ENCODE assay signal across 18 cellular contexts in genomic region chr20:5990946-5991345, GRCh38.
"Had no signal": no experiment of that assay in that cellular context is flagged by ENCODE, and none has a peak within 500 bp of the region (broad histone marks: within the 10 kb centered on the region; RNA-seq: fewer than 3 reads in every experiment).

No MANE protein-coding gene starts in this region.

- DNase-seq: activated CD4-positive, alpha-beta memory T cell treated with anti-CD3 and anti-CD28 coated beads, Interleukin-2, amount 10 ng/mL, durations not matched to agents 7 days and 5 days; activated CD4-positive, alpha-beta T cell treated with anti-CD3 and anti-CD28 coated beads for 4 hours; activated CD8-positive, alpha-beta memory T cell treated with anti-CD3 and anti-CD28 coated beads, Interleukin-2, amount 50 U/mL, for 4 hours; activated naive CD8-positive, alpha-beta T cell treated with anti-CD3 and anti-CD28 coated beads for 36 hours; cerebellar nuclear complex; effector memory CD4-positive, alpha-beta T cell; heart left ventricle; left colon; lower lobe of right lung; retina; stimulated activated CD4-positive, alpha-beta T cell treated with anti-CD3 and anti-CD28 coated beads, Interleukin-2, amount 100 ng/mL, for 48 hours; stimulated activated naive CD4-positive, alpha-beta T cell; T-helper 17 cell; transverse colon had no signal

- H3K9me3 Mint-ChIP-seq: activated CD4-positive, alpha-beta memory T cell treated with anti-CD3 and anti-CD28 coated beads, Interleukin-2, amount 10 ng/mL, durations not matched to agents 7 days and 5 days; activated naive CD8-positive, alpha-beta T cell treated with anti-CD3 and anti-CD28 coated beads for 36 hours; dendritic cell treated with granulocyte-macrophage colony-stimulating factor and Interleukin-4, amounts not matched to agents 40 ng/mL and 50 ng/mL, for 4 days; WTC11 had no signal

- H3K27ac Mint-ChIP-seq: activated CD4-positive, alpha-beta memory T cell treated with anti-CD3 and anti-CD28 coated beads, Interleukin-2, amount 10 ng/mL, durations not matched to agents 7 days and 5 days; activated naive CD8-positive, alpha-beta T cell treated with anti-CD3 and anti-CD28 coated beads for 36 hours; dendritic cell treated with granulocyte-macrophage colony-stimulating factor and Interleukin-4, amounts not matched to agents 40 ng/mL and 50 ng/mL, for 4 days; T-helper 17 cell; WTC11 had no signal

- H3K27me3 ChIP-seq: breast epithelium, heart left ventricle, transverse colon, vagina had no signal

- H3K27ac ChIP-seq: breast epithelium, heart left ventricle, lower lobe of right lung, vagina had no signal

- H3K9me3 ChIP-seq: breast epithelium, heart left ventricle, lower lobe of right lung, transverse colon, vagina had no signal

- H3K4me1 Mint-ChIP-seq: WTC11 had no signal

- ATAC-seq: heart left ventricle, lower lobe of right lung, T-helper 17 cell, WTC11 had no signal

- H3K4me3 ChIP-seq: breast epithelium, heart left ventricle, lower lobe of right lung, transverse colon, vagina had no signal

- H3K36me3 ChIP-seq: breast epithelium had no signal

- H3K4me1 ChIP-seq: breast epithelium, heart left ventricle, lower lobe of right lung, vagina had no signal

- H3K27me3 Mint-ChIP-seq: activated CD4-positive, alpha-beta memory T cell treated with anti-CD3 and anti-CD28 coated beads, Interleukin-2, amount 10 ng/mL, durations not matched to agents 7 days and 5 days; activated naive CD8-positive, alpha-beta T cell treated with anti-CD3 and anti-CD28 coated beads for 36 hours; dendritic cell treated with granulocyte-macrophage colony-stimulating factor and Interleukin-4, amounts not matched to agents 40 ng/mL and 50 ng/mL, for 4 days; T-helper 17 cell had no signal

- H3K4me3 Mint-ChIP-seq: activated CD4-positive, alpha-beta memory T cell treated with anti-CD3 and anti-CD28 coated beads, Interleukin-2, amount 10 ng/mL, durations not matched to agents 7 days and 5 days; activated naive CD8-positive, alpha-beta T cell treated with anti-CD3 and anti-CD28 coated beads for 36 hours; dendritic cell treated with granulocyte-macrophage colony-stimulating factor and Interleukin-4, amounts not matched to agents 40 ng/mL and 50 ng/mL, for 4 days; T-helper 17 cell; WTC11 had no signal
